ENCODE assay signal across 8 cellular contexts in the genomic region with DNA sequence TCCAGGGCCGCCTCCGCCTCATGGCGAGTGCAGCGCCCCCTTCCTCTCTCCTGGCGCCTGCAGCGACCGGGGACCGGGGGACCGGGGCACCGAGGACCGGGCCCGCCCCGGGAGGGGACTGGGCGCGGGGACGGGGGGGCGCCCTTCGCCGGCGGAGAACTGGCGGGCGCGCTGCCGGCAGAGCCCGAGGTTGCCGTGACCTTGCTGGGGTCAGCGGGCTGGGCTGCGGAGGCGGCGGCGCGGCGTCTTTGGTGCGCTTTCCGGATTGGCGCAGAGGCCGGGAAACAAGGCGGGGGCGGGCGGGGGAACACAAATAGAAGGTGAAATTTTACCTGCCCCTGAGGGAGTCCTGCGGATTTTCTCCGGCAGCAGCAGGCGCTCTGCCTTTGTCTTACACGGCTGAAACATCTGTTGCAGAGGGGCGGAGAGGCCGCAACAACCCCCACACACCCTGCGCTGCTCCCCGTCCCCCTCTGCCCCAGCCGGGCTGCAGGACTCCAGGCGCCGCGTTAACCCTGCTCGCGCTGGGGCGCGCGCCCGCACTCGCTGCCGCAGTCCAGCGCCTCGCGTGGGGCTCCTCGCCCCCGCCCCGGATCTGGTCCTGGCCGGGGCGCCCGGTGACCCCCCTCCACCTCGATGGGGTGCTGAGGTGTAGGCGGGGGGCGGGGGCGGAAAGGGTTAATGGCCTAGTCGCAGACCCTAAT. TPM values are rescaled to one million over a fixed set of nuclear protein-coding genes. Genes with fewer than 3 reads are reported as not detected.
A peak's percentile ranks its signal among the peaks of the same experiment; 100 is the strongest.
DNase-seq lines count a peak whose midpoint lies in the region; ATAC-seq and TF ChIP-seq lines count a peak whose summit lies in the region.

No MANE protein-coding gene starts in this region.

- no peaks in the 10 kb centered on the region for H3K9me3 ChIP-seq in CD4-positive, CD25-positive, alpha-beta regulatory T cell (ENCODE audit: control insufficient read depth in 2 of 2, low read length in 2 of 2)

- peaks cover 0 to 1% (median 0%) of the 10 kb centered on the region in 7 donors for H3K9me3 Mint-ChIP-seq in CD4-positive, CD25-positive, alpha-beta regulatory T cell

- H3K4me3 Mint-ChIP-seq in CD4-positive, CD25-positive, alpha-beta regulatory T cell, result peak overlapping the region; percentile 71 to 91 (median 82)

- H3K27me3 ChIP-seq in CD4-positive, CD25-positive, alpha-beta regulatory T cell (ENCODE audit: control insufficient read depth, insufficient read depth, low read length), result no peaks in the 10 kb centered on the region

- peak; percentile 52 to 57 for ATAC-seq in CD4-positive, CD25-positive, alpha-beta regulatory T cell (ENCODE audit: low read depth in 2 of 2)
- ATAC-seq in omental fat pad (ENCODE audit: low FRiP score), result peak; percentile 7
- no peak for ATAC-seq in HG03457 (IDR thresholded peaks at IDR 0.05; ENCODE audit: unreplicated experiment)

- peak overlapping the region; percentile 48 for H3K4me3 ChIP-seq in CD4-positive, CD25-positive, alpha-beta regulatory T cell (ENCODE audit: low read depth, low read length)
- H3K4me3 ChIP-seq in HFF-Myc (replicated peaks; ENCODE audit: low read depth, low read length) (peak overlapping the region; percentile 40), urinary bladder (ENCODE audit: low read depth, low read length) (peak overlapping the region; percentile 65)

- TF ChIP-seq CTCF in HFF-Myc (IDR thresholded peaks at IDR 0.05; ENCODE audit: low read depth, low read length, missing control alignments) (no peak), omental fat pad (IDR thresholded peaks at IDR 0.05) (no peak)

- H3K4me1 Mint-ChIP-seq in CD4-positive, CD25-positive, alpha-beta regulatory T cell, result peaks cover 0 to 27% (median 9%) of the 10 kb centered on the region in 4 donors

- no peak overlapping the region for H3K27ac ChIP-seq in CD4-positive, CD25-positive, alpha-beta regulatory T cell (ENCODE audit: insufficient read depth, low read length, poor library complexity, severe bottlenecking)
- H3K27ac ChIP-seq in urinary bladder (ENCODE audit: low read depth), result peak overlapping the region; percentile 49

- WGBS in urinary bladder, result 3% methylated on average over 74 of the region's 74 CpGs

- H3K27me3 Mint-ChIP-seq in CD4-positive, CD25-positive, alpha-beta regulatory T cell, result peaks cover 17% of the 10 kb centered on the region

- no peak overlapping the region for H3K27ac Mint-ChIP-seq in CD4-positive, CD25-positive, alpha-beta regulatory T cell

- H3K36me3 ChIP-seq in CD4-positive, CD25-positive, alpha-beta regulatory T cell (ENCODE audit: control insufficient read depth, insufficient read depth, low read length), result no peaks in the 10 kb centered on the region
- no peaks in the 10 kb centered on the region for H3K36me3 ChIP-seq in urinary bladder (ENCODE audit: insufficient read depth)

- no peaks in the 10 kb centered on the region for H3K36me3 Mint-ChIP-seq in CD4-positive, CD25-positive, alpha-beta regulatory T cell

- peaks cover 30% of the 10 kb centered on the region for H3K4me1 ChIP-seq in CD4-positive, CD25-positive, alpha-beta regulatory T cell (ENCODE audit: control insufficient read depth, insufficient read depth, low read length, poor library complexity, severe bottlenecking)
- H3K4me1 ChIP-seq in urinary bladder (ENCODE audit: insufficient read depth), result no peaks in the 10 kb centered on the region

- peak; percentile 35 to 77 (median 55) for DNase-seq in CD4-positive, CD25-positive, alpha-beta regulatory T cell
- DNase-seq in HFF-Myc (ENCODE audit: extremely low read depth, low read depth) (no peak), NCI-H748 treated with DMSO at 0.1 percent for 48 hours (lab: John Stamatoyannopoulos, UW) (peak; percentile 82), globus pallidus (ENCODE audit: low spot score) (peak; percentile 72), omental fat pad (ENCODE audit: low spot score) (no peak)
- DNase-seq in activated effector memory CD4-positive, alpha-beta T cell treated with anti-CD3 and anti-CD28 coated beads, Interleukin-2, amount 50 U/mL, for 16 hours, result peak; percentile 82

RNA-seq across cellular contexts. Expression of gene SREBF1, which starts 53.5 kb away (rescaled TPM):
- total RNA-seq in CD4-positive, CD25-positive, alpha-beta regulatory T cell, result 141 TPM
- 1 to 10 TPM; 4.5 to 6.7 (median 6.0) TPM for polyA plus RNA-seq in CD4-positive, CD25-positive, alpha-beta regulatory T cell
- 100 to 1,000 TPM in 1 of 4 donors, 10 to 100 TPM in 3; 18.5 to 118 (median 31.2) TPM for total RNA-seq in omental fat pad
- total RNA-seq in urinary bladder, result 21.1 TPM
- 56.2 TPM for polyA plus RNA-seq in urinary bladder

Comparison
In these comparisons a context has a peak if more than half of its experiments do, and no peak if none do; other contexts are left out.
1. DNase-seq: peak in CD4-positive, CD25-positive, alpha-beta regulatory T cell (3 of 3), NCI-H748 treated with DMSO at 0.1 percent for 48 hours (single experiment), activated effector memory CD4-positive, alpha-beta T cell treated with anti-CD3 and anti-CD28 coated beads, Interleukin-2, amount 50 U/mL, for 16 hours (single experiment) and globus pallidus (single experiment); none in HFF-Myc (single experiment) and omental fat pad (single experiment).
2. Peak in every context shown above with its lines, with median percentiles within 50 percentile points of each other: H3K4me3 ChIP-seq.